1 cellular context compared by ENCODE assay signal in the genomic region with DNA sequence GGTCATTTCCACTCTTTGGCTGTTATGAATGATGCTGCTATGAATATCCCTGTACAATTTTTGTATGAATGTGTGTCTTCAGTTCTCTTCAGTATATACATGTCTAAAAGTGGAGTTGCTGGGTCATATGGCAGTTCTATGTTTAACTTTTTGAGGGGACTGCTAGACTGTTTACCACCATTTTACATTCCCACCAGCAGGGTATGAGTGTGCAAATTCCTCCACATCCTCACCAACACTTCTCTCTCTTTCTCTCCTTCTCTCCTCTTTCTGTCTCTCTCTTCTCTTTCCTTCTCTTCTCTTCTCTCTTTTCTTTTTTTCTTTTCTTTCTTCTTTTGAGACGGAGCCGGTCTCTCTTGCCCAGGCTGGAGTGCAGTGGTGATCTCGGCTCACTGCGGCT.
TF ChIP-seq lines count a peak whose summit lies in the region.

No MANE protein-coding gene starts in this region.

TF ChIP-seq in HCT116, 20 proteins besides CTCF, POLR2A, EP300 and RAD21:
- TF ChIP-seq ELF1 (IDR thresholded peaks at IDR 0.05; ENCODE audit: borderline replicate concordance, low read depth) (no peak), ATF3 (IDR thresholded peaks at IDR 0.05) (no peak), POLR2AphosphoS5 (IDR thresholded peaks at IDR 0.05; ENCODE audit: low read depth, low read length) (no peak), ZNF274 (IDR thresholded peaks at IDR 0.05; ENCODE audit: low read depth, low read length) (no peak), EGR1 (IDR thresholded peaks at IDR 0.05; ENCODE audit: low read depth) (no peak), ZFX (IDR thresholded peaks at IDR 0.05) (no peak), SRF (IDR thresholded peaks at IDR 0.05; ENCODE audit: low read depth) (no peak), JUND (IDR thresholded peaks at IDR 0.05) (no peak), CBX3 (IDR thresholded peaks at IDR 0.05; ENCODE audit: low read depth) (no peak), MAX (IDR thresholded peaks at IDR 0.05) (no peak), EZH2phosphoT487 (IDR thresholded peaks at IDR 0.05; ENCODE audit: borderline replicate concordance) (no peak), EZH2 (IDR thresholded peaks at IDR 0.05) (no peak), YY1 (IDR thresholded peaks at IDR 0.05; ENCODE audit: extremely low read depth, insufficient replicate concordance, low read depth, low read length) (no peak), SIN3A (IDR thresholded peaks at IDR 0.05; ENCODE audit: low read depth) (no peak), CEBPB (IDR thresholded peaks at IDR 0.05; ENCODE audit: low read depth) (no peak), SP1 (IDR thresholded peaks at IDR 0.05; ENCODE audit: low read depth) (no peak), FOSL1 (IDR thresholded peaks at IDR 0.05; ENCODE audit: low read depth) (no peak)
- TF ChIP-seq, protein P1, sequence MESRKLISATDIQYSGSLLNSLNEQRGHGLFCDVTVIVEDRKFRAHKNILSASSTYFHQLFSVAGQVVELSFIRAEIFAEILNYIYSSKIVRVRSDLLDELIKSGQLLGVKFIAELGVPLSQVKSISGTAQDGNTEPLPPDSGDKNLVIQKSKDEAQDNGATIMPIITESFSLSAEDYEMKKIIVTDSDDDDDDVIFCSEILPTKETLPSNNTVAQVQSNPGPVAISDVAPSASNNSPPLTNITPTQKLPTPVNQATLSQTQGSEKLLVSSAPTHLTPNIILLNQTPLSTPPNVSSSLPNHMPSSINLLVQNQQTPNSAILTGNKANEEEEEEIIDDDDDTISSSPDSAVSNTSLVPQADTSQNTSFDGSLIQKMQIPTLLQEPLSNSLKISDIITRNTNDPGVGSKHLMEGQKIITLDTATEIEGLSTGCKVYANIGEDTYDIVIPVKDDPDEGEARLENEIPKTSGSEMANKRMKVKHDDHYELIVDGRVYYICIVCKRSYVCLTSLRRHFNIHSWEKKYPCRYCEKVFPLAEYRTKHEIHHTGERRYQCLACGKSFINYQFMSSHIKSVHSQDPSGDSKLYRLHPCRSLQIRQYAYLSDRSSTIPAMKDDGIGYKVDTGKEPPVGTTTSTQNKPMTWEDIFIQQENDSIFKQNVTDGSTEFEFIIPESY (IDR thresholded peaks at IDR 0.05; ENCODE audit: extremely low read depth, insufficient replicate concordance, low read length) = no peak
- TF ChIP-seq, protein P2, sequence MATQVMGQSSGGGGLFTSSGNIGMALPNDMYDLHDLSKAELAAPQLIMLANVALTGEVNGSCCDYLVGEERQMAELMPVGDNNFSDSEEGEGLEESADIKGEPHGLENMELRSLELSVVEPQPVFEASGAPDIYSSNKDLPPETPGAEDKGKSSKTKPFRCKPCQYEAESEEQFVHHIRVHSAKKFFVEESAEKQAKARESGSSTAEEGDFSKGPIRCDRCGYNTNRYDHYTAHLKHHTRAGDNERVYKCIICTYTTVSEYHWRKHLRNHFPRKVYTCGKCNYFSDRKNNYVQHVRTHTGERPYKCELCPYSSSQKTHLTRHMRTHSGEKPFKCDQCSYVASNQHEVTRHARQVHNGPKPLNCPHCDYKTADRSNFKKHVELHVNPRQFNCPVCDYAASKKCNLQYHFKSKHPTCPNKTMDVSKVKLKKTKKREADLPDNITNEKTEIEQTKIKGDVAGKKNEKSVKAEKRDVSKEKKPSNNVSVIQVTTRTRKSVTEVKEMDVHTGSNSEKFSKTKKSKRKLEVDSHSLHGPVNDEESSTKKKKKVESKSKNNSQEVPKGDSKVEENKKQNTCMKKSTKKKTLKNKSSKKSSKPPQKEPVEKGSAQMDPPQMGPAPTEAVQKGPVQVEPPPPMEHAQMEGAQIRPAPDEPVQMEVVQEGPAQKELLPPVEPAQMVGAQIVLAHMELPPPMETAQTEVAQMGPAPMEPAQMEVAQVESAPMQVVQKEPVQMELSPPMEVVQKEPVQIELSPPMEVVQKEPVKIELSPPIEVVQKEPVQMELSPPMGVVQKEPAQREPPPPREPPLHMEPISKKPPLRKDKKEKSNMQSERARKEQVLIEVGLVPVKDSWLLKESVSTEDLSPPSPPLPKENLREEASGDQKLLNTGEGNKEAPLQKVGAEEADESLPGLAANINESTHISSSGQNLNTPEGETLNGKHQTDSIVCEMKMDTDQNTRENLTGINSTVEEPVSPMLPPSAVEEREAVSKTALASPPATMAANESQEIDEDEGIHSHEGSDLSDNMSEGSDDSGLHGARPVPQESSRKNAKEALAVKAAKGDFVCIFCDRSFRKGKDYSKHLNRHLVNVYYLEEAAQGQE (IDR thresholded peaks at IDR 0.05; ENCODE audit: low read depth) = no peak
